In the genomic region with DNA sequence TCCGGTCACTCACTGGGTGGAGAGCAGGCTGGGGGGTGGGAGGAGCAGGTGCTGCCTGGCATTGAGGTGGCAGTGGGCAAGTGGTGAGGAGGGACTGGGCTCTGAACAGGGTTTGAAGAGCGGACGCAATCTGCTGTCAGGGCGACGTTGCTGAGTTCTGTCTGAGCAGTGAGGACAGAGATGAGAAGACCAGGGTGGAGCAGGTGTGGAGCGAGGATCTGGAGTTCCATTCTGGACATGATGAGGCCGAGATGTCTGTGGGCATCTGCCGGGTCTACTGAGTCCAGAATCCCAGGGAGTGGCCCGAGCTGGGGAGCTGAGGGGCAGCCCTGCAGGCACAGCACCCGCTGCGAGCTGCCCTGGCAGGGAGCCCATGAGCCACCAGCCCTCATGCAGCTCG, we compare ENCODE assay signal across 1 cellular context.
TF ChIP-seq lines count a peak whose summit lies in the region.

No MANE protein-coding gene starts in this region.

TF ChIP-seq in IMR-90, 13 proteins besides CTCF, POLR2A, EP300 and RAD21 (continued from another document):
- TF ChIP-seq, protein P1, sequence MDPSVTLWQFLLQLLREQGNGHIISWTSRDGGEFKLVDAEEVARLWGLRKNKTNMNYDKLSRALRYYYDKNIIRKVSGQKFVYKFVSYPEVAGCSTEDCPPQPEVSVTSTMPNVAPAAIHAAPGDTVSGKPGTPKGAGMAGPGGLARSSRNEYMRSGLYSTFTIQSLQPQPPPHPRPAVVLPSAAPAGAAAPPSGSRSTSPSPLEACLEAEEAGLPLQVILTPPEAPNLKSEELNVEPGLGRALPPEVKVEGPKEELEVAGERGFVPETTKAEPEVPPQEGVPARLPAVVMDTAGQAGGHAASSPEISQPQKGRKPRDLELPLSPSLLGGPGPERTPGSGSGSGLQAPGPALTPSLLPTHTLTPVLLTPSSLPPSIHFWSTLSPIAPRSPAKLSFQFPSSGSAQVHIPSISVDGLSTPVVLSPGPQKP (IDR thresholded peaks at IDR 0.05; ENCODE audit: borderline replicate concordance, low read depth, low read length), result no peak
- no peak for TF ChIP-seq BHLHE40 (IDR thresholded peaks at IDR 0.05; ENCODE audit: low read depth, low read length)
- no peak for TF ChIP-seq NFE2L2 (IDR thresholded peaks at IDR 0.05; ENCODE audit: low read depth, low read length)
- TF ChIP-seq CEBPB (IDR thresholded peaks at IDR 0.05; ENCODE audit: low read depth, low read length), result no peak
- TF ChIP-seq RFX5 (IDR thresholded peaks at IDR 0.05; ENCODE audit: low read depth, low read length), result no peak
- TF ChIP-seq, protein P2, sequence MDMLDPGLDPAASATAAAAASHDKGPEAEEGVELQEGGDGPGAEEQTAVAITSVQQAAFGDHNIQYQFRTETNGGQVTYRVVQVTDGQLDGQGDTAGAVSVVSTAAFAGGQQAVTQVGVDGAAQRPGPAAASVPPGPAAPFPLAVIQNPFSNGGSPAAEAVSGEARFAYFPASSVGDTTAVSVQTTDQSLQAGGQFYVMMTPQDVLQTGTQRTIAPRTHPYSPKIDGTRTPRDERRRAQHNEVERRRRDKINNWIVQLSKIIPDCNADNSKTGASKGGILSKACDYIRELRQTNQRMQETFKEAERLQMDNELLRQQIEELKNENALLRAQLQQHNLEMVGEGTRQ (IDR thresholded peaks at IDR 0.05; ENCODE audit: low read depth, low read length), result no peak
- TF ChIP-seq MXI1 (IDR thresholded peaks at IDR 0.05; ENCODE audit: borderline replicate concordance, low read depth, low read length), result no peak
- no peak for TF ChIP-seq RCOR1 (IDR thresholded peaks at IDR 0.05; ENCODE audit: insufficient replicate concordance, low read length)
- no peak for TF ChIP-seq SMC3 (IDR thresholded peaks at IDR 0.05; ENCODE audit: low read depth, low read length)
TF ChIP-seq in IMR-90: peak in this region for 0.
